1 cellular context compared by ENCODE assay signal in the genomic region with DNA sequence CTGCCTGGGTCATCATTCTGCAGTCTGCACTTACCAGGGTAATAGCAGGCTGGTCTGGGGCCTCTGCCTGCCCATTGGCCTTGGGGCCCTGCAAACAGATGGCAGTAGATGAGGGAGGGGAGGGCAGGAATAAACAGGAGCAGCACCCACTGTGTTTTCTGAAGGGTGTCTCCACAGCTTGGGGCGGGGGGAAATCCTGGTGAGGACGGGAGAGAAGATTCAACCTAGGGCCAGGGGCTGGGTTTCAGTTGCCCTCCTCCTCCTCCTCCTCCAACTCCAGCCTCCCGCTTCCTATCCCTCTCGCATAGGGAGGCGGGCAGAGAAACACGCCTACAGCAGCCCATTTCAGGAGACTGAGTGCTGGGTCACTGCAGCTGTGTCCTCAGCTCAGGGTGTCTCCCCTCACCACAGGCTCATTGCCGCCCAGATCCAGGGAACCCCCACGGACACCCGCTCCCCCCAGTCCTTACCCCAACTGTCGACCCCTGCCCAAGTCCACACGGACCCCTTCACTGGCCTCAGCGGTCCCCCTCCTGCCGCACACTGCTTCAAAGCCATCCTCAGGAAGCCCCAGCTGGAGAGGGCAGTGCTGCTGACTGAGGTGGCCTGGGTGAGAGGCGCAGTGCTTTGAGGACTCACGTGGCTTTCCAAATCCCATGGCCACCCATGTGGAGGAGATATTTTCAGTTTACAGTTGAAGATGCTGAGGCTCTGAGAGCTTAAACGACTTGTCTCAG.
TF ChIP-seq lines count a peak whose summit lies in the region.

No MANE protein-coding gene starts in this region.

TF ChIP-seq in GM23338, 12 proteins besides CTCF, POLR2A, EP300 and RAD21 (continued from another document):
- TF ChIP-seq, protein P1, sequence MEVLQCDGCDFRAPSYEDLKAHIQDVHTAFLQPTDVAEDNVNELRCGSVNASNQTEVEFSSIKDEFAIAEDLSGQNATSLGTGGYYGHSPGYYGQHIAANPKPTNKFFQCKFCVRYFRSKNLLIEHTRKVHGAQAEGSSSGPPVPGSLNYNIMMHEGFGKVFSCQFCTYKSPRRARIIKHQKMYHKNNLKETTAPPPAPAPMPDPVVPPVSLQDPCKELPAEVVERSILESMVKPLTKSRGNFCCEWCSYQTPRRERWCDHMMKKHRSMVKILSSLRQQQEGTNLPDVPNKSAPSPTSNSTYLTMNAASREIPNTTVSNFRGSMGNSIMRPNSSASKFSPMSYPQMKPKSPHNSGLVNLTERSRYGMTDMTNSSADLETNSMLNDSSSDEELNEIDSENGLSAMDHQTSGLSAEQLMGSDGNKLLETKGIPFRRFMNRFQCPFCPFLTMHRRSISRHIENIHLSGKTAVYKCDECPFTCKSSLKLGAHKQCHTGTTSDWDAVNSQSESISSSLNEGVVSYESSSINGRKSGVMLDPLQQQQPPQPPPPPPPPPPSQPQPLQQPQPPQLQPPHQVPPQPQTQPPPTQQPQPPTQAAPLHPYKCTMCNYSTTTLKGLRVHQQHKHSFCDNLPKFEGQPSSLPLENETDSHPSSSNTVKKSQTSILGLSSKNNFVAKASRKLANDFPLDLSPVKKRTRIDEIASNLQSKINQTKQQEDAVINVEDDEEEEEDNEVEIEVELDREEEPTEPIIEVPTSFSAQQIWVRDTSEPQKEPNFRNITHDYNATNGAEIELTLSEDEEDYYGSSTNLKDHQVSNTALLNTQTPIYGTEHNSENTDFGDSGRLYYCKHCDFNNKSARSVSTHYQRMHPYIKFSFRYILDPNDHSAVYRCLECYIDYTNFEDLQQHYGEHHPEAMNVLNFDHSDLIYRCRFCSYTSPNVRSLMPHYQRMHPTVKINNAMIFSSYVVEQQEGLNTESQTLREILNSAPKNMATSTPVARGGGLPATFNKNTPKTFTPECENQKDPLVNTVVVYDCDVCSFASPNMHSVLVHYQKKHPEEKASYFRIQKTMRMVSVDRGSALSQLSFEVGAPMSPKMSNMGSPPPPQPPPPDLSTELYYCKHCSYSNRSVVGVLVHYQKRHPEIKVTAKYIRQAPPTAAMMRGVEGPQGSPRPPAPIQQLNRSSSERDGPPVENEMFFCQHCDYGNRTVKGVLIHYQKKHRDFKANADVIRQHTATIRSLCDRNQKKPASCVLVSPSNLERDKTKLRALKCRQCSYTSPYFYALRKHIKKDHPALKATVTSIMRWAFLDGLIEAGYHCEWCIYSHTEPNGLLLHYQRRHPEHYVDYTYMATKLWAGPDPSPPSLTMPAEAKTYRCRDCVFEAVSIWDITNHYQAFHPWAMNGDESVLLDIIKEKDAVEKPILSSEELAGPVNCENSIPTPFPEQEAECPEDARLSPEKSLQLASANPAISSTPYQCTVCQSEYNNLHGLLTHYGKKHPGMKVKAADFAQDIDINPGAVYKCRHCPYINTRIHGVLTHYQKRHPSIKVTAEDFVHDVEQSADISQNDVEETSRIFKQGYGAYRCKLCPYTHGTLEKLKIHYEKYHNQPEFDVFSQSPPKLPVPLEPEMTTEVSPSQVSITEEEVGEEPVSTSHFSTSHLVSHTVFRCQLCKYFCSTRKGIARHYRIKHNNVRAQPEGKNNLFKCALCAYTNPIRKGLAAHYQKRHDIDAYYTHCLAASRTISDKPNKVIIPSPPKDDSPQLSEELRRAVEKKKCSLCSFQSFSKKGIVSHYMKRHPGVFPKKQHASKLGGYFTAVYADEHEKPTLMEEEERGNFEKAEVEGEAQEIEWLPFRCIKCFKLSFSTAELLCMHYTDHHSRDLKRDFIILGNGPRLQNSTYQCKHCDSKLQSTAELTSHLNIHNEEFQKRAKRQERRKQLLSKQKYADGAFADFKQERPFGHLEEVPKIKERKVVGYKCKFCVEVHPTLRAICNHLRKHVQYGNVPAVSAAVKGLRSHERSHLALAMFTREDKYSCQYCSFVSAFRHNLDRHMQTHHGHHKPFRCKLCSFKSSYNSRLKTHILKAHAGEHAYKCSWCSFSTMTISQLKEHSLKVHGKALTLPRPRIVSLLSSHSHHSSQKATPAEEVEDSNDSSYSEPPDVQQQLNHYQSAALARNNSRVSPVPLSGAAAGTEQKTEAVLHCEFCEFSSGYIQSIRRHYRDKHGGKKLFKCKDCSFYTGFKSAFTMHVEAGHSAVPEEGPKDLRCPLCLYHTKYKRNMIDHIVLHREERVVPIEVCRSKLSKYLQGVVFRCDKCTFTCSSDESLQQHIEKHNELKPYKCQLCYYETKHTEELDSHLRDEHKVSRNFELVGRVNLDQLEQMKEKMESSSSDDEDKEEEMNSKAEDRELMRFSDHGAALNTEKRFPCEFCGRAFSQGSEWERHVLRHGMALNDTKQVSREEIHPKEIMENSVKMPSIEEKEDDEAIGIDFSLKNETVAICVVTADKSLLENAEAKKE (CRISPR knock-in tag; IDR thresholded peaks at IDR 0.05): no peak
- TF ChIP-seq EZH2phosphoT487 (IDR thresholded peaks at IDR 0.05; ENCODE audit: unreplicated experiment) (no peak), EZH2 (IDR thresholded peaks at IDR 0.05; ENCODE audit: low read depth, unreplicated experiment) (no peak)
- TF ChIP-seq, protein P2, sequence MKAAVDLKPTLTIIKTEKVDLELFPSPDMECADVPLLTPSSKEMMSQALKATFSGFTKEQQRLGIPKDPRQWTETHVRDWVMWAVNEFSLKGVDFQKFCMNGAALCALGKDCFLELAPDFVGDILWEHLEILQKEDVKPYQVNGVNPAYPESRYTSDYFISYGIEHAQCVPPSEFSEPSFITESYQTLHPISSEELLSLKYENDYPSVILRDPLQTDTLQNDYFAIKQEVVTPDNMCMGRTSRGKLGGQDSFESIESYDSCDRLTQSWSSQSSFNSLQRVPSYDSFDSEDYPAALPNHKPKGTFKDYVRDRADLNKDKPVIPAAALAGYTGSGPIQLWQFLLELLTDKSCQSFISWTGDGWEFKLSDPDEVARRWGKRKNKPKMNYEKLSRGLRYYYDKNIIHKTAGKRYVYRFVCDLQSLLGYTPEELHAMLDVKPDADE (IDR thresholded peaks at IDR 0.05): no peak
- TF ChIP-seq, protein P3, sequence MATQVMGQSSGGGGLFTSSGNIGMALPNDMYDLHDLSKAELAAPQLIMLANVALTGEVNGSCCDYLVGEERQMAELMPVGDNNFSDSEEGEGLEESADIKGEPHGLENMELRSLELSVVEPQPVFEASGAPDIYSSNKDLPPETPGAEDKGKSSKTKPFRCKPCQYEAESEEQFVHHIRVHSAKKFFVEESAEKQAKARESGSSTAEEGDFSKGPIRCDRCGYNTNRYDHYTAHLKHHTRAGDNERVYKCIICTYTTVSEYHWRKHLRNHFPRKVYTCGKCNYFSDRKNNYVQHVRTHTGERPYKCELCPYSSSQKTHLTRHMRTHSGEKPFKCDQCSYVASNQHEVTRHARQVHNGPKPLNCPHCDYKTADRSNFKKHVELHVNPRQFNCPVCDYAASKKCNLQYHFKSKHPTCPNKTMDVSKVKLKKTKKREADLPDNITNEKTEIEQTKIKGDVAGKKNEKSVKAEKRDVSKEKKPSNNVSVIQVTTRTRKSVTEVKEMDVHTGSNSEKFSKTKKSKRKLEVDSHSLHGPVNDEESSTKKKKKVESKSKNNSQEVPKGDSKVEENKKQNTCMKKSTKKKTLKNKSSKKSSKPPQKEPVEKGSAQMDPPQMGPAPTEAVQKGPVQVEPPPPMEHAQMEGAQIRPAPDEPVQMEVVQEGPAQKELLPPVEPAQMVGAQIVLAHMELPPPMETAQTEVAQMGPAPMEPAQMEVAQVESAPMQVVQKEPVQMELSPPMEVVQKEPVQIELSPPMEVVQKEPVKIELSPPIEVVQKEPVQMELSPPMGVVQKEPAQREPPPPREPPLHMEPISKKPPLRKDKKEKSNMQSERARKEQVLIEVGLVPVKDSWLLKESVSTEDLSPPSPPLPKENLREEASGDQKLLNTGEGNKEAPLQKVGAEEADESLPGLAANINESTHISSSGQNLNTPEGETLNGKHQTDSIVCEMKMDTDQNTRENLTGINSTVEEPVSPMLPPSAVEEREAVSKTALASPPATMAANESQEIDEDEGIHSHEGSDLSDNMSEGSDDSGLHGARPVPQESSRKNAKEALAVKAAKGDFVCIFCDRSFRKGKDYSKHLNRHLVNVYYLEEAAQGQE (IDR thresholded peaks at IDR 0.05; ENCODE audit: unreplicated experiment): no peak
